8 cellular contexts compared by ENCODE assay signal in genomic region chr15:74725845-74726773, GRCh38. TPM values are rescaled to one million over a fixed set of nuclear protein-coding genes. Genes with fewer than 3 reads are reported as not detected.
DNase-seq lines count a peak whose midpoint lies in the region; ATAC-seq and TF ChIP-seq lines count a peak whose summit lies in the region.

No MANE protein-coding gene starts in this region.

- H3K36me3 Mint-ChIP-seq in activated T-helper 1 cell treated with anti-CD3 and anti-CD28 coated beads, Interleukin-12 subunit alpha, Interleukin-12 subunit beta, Interleukin-2, Interleukin-4 antibody, amounts not matched to agents 30 ng/mL and 10 ng/mL and 1 ng/mL, durations not matched to agents 14 hours and 24 hours and 36 hours (ENCODE audit: low read depth), result no peaks in the 10 kb centered on the region

- peaks cover 23% of the 10 kb centered on the region for H3K27me3 Mint-ChIP-seq in activated T-helper 1 cell treated with anti-CD3 and anti-CD28 coated beads, Interleukin-12 subunit alpha, Interleukin-12 subunit beta, Interleukin-2, Interleukin-4 antibody, amounts not matched to agents 30 ng/mL and 10 ng/mL and 1 ng/mL, durations not matched to agents 14 hours and 24 hours and 36 hours (ENCODE audit: insufficient read depth)

- no peak overlapping the region for H3K27ac ChIP-seq in OCI-LY1 (ENCODE audit: low read depth, low read length, poor library complexity, severe bottlenecking)
- H3K27ac ChIP-seq in gastroesophageal sphincter, result peak overlapping the region in 1 of 4 donors; percentile 66
- H3K27ac ChIP-seq in parathyroid adenoma, result no peak overlapping the region

- H3K4me1 Mint-ChIP-seq in activated T-helper 1 cell treated with anti-CD3 and anti-CD28 coated beads, Interleukin-12 subunit alpha, Interleukin-12 subunit beta, Interleukin-2, Interleukin-4 antibody, amounts not matched to agents 30 ng/mL and 10 ng/mL and 1 ng/mL, durations not matched to agents 14 hours and 24 hours and 36 hours (ENCODE audit: low read depth), result peaks cover 17% of the 10 kb centered on the region

- H2AFZ ChIP-seq in OCI-LY1 (ENCODE audit: low read length) (no peak overlapping the region), parathyroid adenoma (peak overlapping the region; percentile 80)

- TF ChIP-seq POLR2A in gastroesophageal sphincter (IDR thresholded peaks at IDR 0.05), result no peak

- no peak for TF ChIP-seq EP300 in gastroesophageal sphincter (IDR thresholded peaks at IDR 0.05)

- H3K79me2 ChIP-seq in OCI-LY1 (ENCODE audit: insufficient read depth, low read length), result no peaks in the 10 kb centered on the region
- H3K79me2 ChIP-seq in parathyroid adenoma, result no peaks in the 10 kb centered on the region

- peak overlapping the region; percentile 75 for H3K4me3 Mint-ChIP-seq in activated T-helper 1 cell treated with anti-CD3 and anti-CD28 coated beads, Interleukin-12 subunit alpha, Interleukin-12 subunit beta, Interleukin-2, Interleukin-4 antibody, amounts not matched to agents 30 ng/mL and 10 ng/mL and 1 ng/mL, durations not matched to agents 14 hours and 24 hours and 36 hours

- H3F3A ChIP-seq in OCI-LY1 (ENCODE audit: insufficient read depth, low read length), result no peaks in the 10 kb centered on the region

- H3K4me1 ChIP-seq in OCI-LY1 (ENCODE audit: insufficient read depth, low read length, severe bottlenecking), result peaks cover 13% of the 10 kb centered on the region
- peaks cover 0 to 26% (median 5%) of the 10 kb centered on the region in 3 donors for H3K4me1 ChIP-seq in gastroesophageal sphincter
- H3K4me1 ChIP-seq in parathyroid adenoma, result no peaks in the 10 kb centered on the region

- ATAC-seq in gastroesophageal sphincter (peak; percentile 65), GM21367 (IDR thresholded peaks at IDR 0.05; ENCODE audit: unreplicated experiment) (no peak)

- no peaks in the 10 kb centered on the region for H3K9me2 ChIP-seq in OCI-LY1 (ENCODE audit: low read depth, low read length)

- H3K9ac ChIP-seq in OCI-LY1 (ENCODE audit: low read length), result peak overlapping the region; percentile 41; the same call in 1 of the 2 replicates
- no peak overlapping the region for H3K9ac ChIP-seq in parathyroid adenoma

- no peaks in the 10 kb centered on the region for H3K9me3 ChIP-seq in OCI-LY1 (ENCODE audit: low read length)
- no peaks in the 10 kb centered on the region for H3K9me3 ChIP-seq in gastroesophageal sphincter
- H3K9me3 ChIP-seq in parathyroid adenoma (ENCODE audit: control insufficient read depth, low read length), result no peaks in the 10 kb centered on the region

- no peaks in the 10 kb centered on the region for H4K20me1 ChIP-seq in OCI-LY1 (ENCODE audit: insufficient read depth, low read length)

- peak overlapping the region; percentile 62 for H3K4me3 ChIP-seq in OCI-LY1 (ENCODE audit: low read depth, low read length, poor library complexity, severe bottlenecking)
- peak overlapping the region; percentile 41 to 64 for H3K4me3 ChIP-seq in gastroesophageal sphincter
- H3K4me3 ChIP-seq in parathyroid adenoma (ENCODE audit: low read depth, low read length), result peak overlapping the region; percentile 40

- no peaks in the 10 kb centered on the region for H3K9me3 Mint-ChIP-seq in activated T-helper 1 cell treated with anti-CD3 and anti-CD28 coated beads, Interleukin-12 subunit alpha, Interleukin-12 subunit beta, Interleukin-2, Interleukin-4 antibody, amounts not matched to agents 30 ng/mL and 10 ng/mL and 1 ng/mL, durations not matched to agents 14 hours and 24 hours and 36 hours

- H3K27me3 ChIP-seq in OCI-LY1 (ENCODE audit: insufficient read depth, low read length) (no peaks in the 10 kb centered on the region; the same call in 1 of the 2 replicates), gastroesophageal sphincter (peaks cover 46% of the 10 kb centered on the region), parathyroid adenoma (ENCODE audit: control insufficient read depth, insufficient read depth, low read length) (no peaks in the 10 kb centered on the region)

- H3K4me2 ChIP-seq in OCI-LY1 (ENCODE audit: low read length) (peak overlapping the region; percentile 71), parathyroid adenoma (ENCODE audit: low read length) (peak overlapping the region; percentile 81)

- H3K36me3 ChIP-seq in OCI-LY1 (ENCODE audit: insufficient read depth, low read length), result no peaks in the 10 kb centered on the region
- no peaks in the 10 kb centered on the region for H3K36me3 ChIP-seq in gastroesophageal sphincter
- H3K36me3 ChIP-seq in parathyroid adenoma (ENCODE audit: control insufficient read depth, insufficient read depth, low read length), result no peaks in the 10 kb centered on the region

- TF ChIP-seq CTCF in OCI-LY1 (IDR thresholded peaks at IDR 0.05; ENCODE audit: low read length), result peak; percentile 32; the same call in 1 of the 2 replicates
- no peak for TF ChIP-seq CTCF in gastroesophageal sphincter (IDR thresholded peaks at IDR 0.05)
- no peak for TF ChIP-seq CTCF in parathyroid adenoma (IDR thresholded peaks at IDR 0.05)

- DNase-seq in SKM-1 treated with dmso at 0.1 percent for 144 hours (lab: John Stamatoyannopoulos, UW; ENCODE audit: unreplicated experiment) (peak; percentile 34), SKM-1 (lab: John Stamatoyannopoulos, UW; ENCODE audit: unreplicated experiment) (no peak), HPDE6-E6E7 (ENCODE audit: extremely low spot score) (no peak)
- DNase-seq in activated T-helper 1 cell treated with anti-CD3 and anti-CD28 coated beads, Interleukin-12 subunit alpha, Interleukin-12 subunit beta, Interleukin-2, Interleukin-4 antibody, amounts not matched to agents 30 ng/mL and 10 ng/mL and 1 ng/mL, durations not matched to agents 14 hours and 24 hours and 36 hours (ENCODE audit: low spot score), result peak; percentile 44

- no peak overlapping the region for H3K27ac Mint-ChIP-seq in activated T-helper 1 cell treated with anti-CD3 and anti-CD28 coated beads, Interleukin-12 subunit alpha, Interleukin-12 subunit beta, Interleukin-2, Interleukin-4 antibody, amounts not matched to agents 30 ng/mL and 10 ng/mL and 1 ng/mL, durations not matched to agents 14 hours and 24 hours and 36 hours

- no CpG with 5 or more reads among the region's 86 CpGs for WGBS in gastroesophageal sphincter (ENCODE audit: low coverage in 1 of 2), 2 donors

- intact Hi-C loops in activated T-helper 1 cell treated with anti-CD3 and anti-CD28 coated beads, Interleukin-12 subunit alpha, Interleukin-12 subunit beta, Interleukin-2, Interleukin-4 antibody, amounts not matched to agents 30 ng/mL and 10 ng/mL and 1 ng/mL, durations not matched to agents 14 hours and 24 hours and 36 hours (cut with micrococcal nuclease), result no loop called here

RNA-seq across cellular contexts. Expression of gene CYP1A1, which starts 0.8 kb away (rescaled TPM):
- total RNA-seq in activated T-helper 1 cell treated with anti-CD3 and anti-CD28 coated beads, Interleukin-12 subunit alpha, Interleukin-12 subunit beta, Interleukin-2, Interleukin-4 antibody, amounts not matched to agents 30 ng/mL and 10 ng/mL and 1 ng/mL, durations not matched to agents 14 hours and 24 hours and 36 hours, result 0.29 and 0.37 TPM in 2 replicates
- 1 to 10 TPM in 1 of 4 donors, under 1 TPM in 1, not detected in 2; 0.47 to 2.2 TPM for total RNA-seq in gastroesophageal sphincter

RNA-seq across cellular contexts. Expression of gene CYP1A2, which starts 22.5 kb away (rescaled TPM):
- total RNA-seq in activated T-helper 1 cell treated with anti-CD3 and anti-CD28 coated beads, Interleukin-12 subunit alpha, Interleukin-12 subunit beta, Interleukin-2, Interleukin-4 antibody, amounts not matched to agents 30 ng/mL and 10 ng/mL and 1 ng/mL, durations not matched to agents 14 hours and 24 hours and 36 hours, result not detected in 2 replicates
- total RNA-seq in gastroesophageal sphincter, result not detected

RNA-seq across cellular contexts. Expression of gene EDC3, which starts 30.3 kb away (rescaled TPM):
- total RNA-seq in activated T-helper 1 cell treated with anti-CD3 and anti-CD28 coated beads, Interleukin-12 subunit alpha, Interleukin-12 subunit beta, Interleukin-2, Interleukin-4 antibody, amounts not matched to agents 30 ng/mL and 10 ng/mL and 1 ng/mL, durations not matched to agents 14 hours and 24 hours and 36 hours, result 58.4 and 61.4 TPM in 2 replicates
- total RNA-seq in gastroesophageal sphincter, result 10 to 100 TPM; 13.6 to 31.8 (median 17.2) TPM

RNA-seq across cellular contexts. Expression of gene CSK, which starts 55.8 kb away (rescaled TPM):
- total RNA-seq in activated T-helper 1 cell treated with anti-CD3 and anti-CD28 coated beads, Interleukin-12 subunit alpha, Interleukin-12 subunit beta, Interleukin-2, Interleukin-4 antibody, amounts not matched to agents 30 ng/mL and 10 ng/mL and 1 ng/mL, durations not matched to agents 14 hours and 24 hours and 36 hours, result 348 and 362 TPM in 2 replicates
- 10 to 100 TPM in 3 of 4 donors, 1 to 10 TPM in 1; 8.4 to 23.1 (median 18.2) TPM for total RNA-seq in gastroesophageal sphincter

Comparison
In these comparisons a context has a peak if more than half of its experiments do, and no peak if none do; other contexts are left out.
1. DNase-seq: peak in SKM-1 treated with dmso at 0.1 percent for 144 hours (single experiment) and activated T-helper 1 cell treated with anti-CD3 and anti-CD28 coated beads, Interleukin-12 subunit alpha, Interleukin-12 subunit beta, Interleukin-2, Interleukin-4 antibody, amounts not matched to agents 30 ng/mL and 10 ng/mL and 1 ng/mL, durations not matched to agents 14 hours and 24 hours and 36 hours (single experiment); none in SKM-1 (single experiment) and HPDE6-E6E7 (single experiment).
2. Peak in every context shown above with its lines, with median percentiles within 50 percentile points of each other: H3K4me3 ChIP-seq.